ENCODE assay signal across 1 cellular context in the genomic region with DNA sequence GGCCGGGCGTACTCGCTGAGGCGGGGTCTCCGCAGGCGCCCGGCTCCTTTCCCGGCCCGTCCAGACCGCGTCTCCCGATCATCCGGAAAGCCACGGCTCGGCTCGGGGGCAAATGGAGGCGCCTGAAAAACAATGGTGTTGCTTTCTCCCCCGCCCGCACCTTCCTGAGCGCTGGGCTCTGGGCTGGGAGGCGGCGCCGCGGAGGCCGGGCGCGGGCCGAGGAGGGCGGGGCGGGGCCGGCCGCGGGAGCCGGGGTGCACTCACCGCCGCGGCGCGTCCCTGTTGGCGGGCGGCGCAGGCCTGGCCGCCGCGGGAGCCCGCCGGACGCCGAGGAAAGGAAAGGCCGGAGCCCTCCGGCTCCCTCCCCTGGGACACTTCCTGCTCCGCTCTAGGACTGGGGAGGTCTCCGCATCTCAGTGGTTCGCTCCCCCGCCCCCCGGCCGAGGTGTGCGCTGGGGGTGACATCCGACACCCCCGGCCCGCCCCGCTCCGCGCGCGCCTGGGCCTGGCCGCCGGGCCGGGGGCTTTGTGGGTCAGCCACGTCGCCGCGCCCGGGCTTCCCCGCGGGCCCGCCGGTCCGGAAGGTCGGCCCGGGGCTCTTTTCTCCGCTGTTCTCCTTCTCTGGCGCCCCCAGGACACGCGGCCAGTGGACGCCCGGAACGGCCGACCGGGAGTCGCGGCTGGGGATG.
TF ChIP-seq lines count a peak whose summit lies in the region.

Gene ZNF496 (minus strand): TSS at position 342 of the 689 bp plus-strand sequence. CDS start 2,289 bp downstream, outside the sequence.

TF ChIP-seq in HepG2, 621 proteins besides CTCF, POLR2A, EP300 and RAD21 (continued from another document and continues in another):
- TF ChIP-seq ZNF747 (CRISPR knock-in tag; IDR thresholded peaks at IDR 0.05; ENCODE audit: borderline replicate concordance) (no peak; the same call in 1 of the 2 replicates), ZNF318 (CRISPR knock-in tag; IDR thresholded peaks at IDR 0.05) (no peak), ZNF576 (CRISPR knock-in tag; IDR thresholded peaks at IDR 0.05) (no peak), FOXO1 (CRISPR knock-in tag; IDR thresholded peaks at IDR 0.05) (no peak), ZNF10 (CRISPR knock-in tag; IDR thresholded peaks at IDR 0.05; ENCODE audit: borderline replicate concordance, low read depth) (no peak), PRDM15 (CRISPR knock-in tag; IDR thresholded peaks at IDR 0.05) (no peak; the same call in 1 of the 2 replicates), SPEN (CRISPR knock-in tag; IDR thresholded peaks at IDR 0.05; ENCODE audit: low read depth) (no peak; the same call in 1 of the 2 replicates), ZNF720 (CRISPR knock-in tag; IDR thresholded peaks at IDR 0.05) (no peak), TFE3 (CRISPR knock-in tag; IDR thresholded peaks at IDR 0.05) (no peak), ZC3H13 (CRISPR knock-in tag; IDR thresholded peaks at IDR 0.05) (no peak), ARNTL (CRISPR knock-in tag; IDR thresholded peaks at IDR 0.05) (no peak), GABPA (IDR thresholded peaks at IDR 0.05; ENCODE audit: low read depth, low read length) (peak; percentile 78), GABPA (CRISPR knock-in tag; IDR thresholded peaks at IDR 0.05; ENCODE audit: low read depth) (peak; percentile 86), MLLT10 (CRISPR knock-in tag; IDR thresholded peaks at IDR 0.05) (no peak), ASH2L (IDR thresholded peaks at IDR 0.05; ENCODE audit: insufficient read length, low read depth, low read length) (peak; percentile 18), MXD4 (CRISPR knock-in tag; IDR thresholded peaks at IDR 0.05) (no peak), ZNF549 (CRISPR knock-in tag; IDR thresholded peaks at IDR 0.05) (no peak), KLF11 (CRISPR knock-in tag; IDR thresholded peaks at IDR 0.05) (no peak)
- TF ChIP-seq, protein P1, sequence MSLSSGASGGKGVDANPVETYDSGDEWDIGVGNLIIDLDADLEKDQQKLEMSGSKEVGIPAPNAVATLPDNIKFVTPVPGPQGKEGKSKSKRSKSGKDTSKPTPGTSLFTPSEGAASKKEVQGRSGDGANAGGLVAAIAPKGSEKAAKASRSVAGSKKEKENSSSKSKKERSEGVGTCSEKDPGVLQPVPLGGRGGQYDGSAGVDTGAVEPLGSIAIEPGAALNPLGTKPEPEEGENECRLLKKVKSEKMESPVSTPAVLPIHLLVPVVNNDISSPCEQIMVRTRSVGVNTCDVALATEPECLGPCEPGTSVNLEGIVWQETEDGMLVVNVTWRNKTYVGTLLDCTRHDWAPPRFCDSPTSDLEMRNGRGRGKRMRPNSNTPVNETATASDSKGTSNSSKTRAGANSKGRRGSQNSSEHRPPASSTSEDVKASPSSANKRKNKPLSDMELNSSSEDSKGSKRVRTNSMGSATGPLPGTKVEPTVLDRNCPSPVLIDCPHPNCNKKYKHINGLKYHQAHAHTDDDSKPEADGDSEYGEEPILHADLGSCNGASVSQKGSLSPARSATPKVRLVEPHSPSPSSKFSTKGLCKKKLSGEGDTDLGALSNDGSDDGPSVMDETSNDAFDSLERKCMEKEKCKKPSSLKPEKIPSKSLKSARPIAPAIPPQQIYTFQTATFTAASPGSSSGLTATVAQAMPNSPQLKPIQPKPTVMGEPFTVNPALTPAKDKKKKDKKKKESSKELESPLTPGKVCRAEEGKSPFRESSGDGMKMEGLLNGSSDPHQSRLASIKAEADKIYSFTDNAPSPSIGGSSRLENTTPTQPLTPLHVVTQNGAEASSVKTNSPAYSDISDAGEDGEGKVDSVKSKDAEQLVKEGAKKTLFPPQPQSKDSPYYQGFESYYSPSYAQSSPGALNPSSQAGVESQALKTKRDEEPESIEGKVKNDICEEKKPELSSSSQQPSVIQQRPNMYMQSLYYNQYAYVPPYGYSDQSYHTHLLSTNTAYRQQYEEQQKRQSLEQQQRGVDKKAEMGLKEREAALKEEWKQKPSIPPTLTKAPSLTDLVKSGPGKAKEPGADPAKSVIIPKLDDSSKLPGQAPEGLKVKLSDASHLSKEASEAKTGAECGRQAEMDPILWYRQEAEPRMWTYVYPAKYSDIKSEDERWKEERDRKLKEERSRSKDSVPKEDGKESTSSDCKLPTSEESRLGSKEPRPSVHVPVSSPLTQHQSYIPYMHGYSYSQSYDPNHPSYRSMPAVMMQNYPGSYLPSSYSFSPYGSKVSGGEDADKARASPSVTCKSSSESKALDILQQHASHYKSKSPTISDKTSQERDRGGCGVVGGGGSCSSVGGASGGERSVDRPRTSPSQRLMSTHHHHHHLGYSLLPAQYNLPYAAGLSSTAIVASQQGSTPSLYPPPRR (CRISPR knock-in tag; IDR thresholded peaks at IDR 0.05; ENCODE audit: borderline replicate concordance) = no peak
- TF ChIP-seq, protein P2, sequence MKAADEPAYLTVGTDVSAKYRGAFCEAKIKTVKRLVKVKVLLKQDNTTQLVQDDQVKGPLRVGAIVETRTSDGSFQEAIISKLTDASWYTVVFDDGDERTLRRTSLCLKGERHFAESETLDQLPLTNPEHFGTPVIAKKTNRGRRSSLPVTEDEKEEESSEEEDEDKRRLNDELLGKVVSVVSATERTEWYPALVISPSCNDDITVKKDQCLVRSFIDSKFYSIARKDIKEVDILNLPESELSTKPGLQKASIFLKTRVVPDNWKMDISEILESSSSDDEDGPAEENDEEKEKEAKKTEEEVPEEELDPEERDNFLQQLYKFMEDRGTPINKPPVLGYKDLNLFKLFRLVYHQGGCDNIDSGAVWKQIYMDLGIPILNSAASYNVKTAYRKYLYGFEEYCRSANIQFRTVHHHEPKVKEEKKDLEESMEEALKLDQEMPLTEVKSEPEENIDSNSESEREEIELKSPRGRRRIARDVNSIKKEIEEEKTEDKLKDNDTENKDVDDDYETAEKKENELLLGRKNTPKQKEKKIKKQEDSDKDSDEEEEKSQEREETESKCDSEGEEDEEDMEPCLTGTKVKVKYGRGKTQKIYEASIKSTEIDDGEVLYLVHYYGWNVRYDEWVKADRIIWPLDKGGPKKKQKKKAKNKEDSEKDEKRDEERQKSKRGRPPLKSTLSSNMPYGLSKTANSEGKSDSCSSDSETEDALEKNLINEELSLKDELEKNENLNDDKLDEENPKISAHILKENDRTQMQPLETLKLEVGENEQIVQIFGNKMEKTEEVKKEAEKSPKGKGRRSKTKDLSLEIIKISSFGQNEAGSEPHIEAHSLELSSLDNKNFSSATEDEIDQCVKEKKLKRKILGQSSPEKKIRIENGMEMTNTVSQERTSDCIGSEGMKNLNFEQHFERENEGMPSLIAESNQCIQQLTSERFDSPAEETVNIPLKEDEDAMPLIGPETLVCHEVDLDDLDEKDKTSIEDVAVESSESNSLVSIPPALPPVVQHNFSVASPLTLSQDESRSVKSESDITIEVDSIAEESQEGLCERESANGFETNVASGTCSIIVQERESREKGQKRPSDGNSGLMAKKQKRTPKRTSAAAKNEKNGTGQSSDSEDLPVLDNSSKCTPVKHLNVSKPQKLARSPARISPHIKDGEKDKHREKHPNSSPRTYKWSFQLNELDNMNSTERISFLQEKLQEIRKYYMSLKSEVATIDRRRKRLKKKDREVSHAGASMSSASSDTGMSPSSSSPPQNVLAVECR (CRISPR knock-in tag; IDR thresholded peaks at IDR 0.05; ENCODE audit: borderline replicate concordance) = no peak; the same call in 1 of the 2 replicates
- TF ChIP-seq, protein P3, sequence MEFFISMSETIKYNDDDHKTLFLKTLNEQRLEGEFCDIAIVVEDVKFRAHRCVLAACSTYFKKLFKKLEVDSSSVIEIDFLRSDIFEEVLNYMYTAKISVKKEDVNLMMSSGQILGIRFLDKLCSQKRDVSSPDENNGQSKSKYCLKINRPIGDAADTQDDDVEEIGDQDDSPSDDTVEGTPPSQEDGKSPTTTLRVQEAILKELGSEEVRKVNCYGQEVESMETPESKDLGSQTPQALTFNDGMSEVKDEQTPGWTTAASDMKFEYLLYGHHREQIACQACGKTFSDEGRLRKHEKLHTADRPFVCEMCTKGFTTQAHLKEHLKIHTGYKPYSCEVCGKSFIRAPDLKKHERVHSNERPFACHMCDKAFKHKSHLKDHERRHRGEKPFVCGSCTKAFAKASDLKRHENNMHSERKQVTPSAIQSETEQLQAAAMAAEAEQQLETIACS (CRISPR knock-in tag; IDR thresholded peaks at IDR 0.05) = no peak
- TF ChIP-seq, protein P4, sequence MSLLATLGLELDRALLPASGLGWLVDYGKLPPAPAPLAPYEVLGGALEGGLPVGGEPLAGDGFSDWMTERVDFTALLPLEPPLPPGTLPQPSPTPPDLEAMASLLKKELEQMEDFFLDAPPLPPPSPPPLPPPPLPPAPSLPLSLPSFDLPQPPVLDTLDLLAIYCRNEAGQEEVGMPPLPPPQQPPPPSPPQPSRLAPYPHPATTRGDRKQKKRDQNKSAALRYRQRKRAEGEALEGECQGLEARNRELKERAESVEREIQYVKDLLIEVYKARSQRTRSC (CRISPR knock-in tag; IDR thresholded peaks at IDR 0.05; ENCODE audit: low read depth) = no peak
